21 cellular contexts compared by ENCODE assay signal in genomic region chr12:25924535-25925001, GRCh38. TPM values are rescaled to one million over a fixed set of nuclear protein-coding genes. Genes with fewer than 3 reads are reported as not detected.
DNase-seq lines count a peak whose midpoint lies in the region; ATAC-seq and TF ChIP-seq lines count a peak whose summit lies in the region.
"Had no signal": no experiment of that assay in that cellular context is flagged by ENCODE, and none has a peak within 500 bp of the region (broad histone marks: within the 10 kb centered on the region; RNA-seq: fewer than 3 reads in every experiment).

No MANE protein-coding gene starts in this region.

- H3K18ac ChIP-seq in neuronal stem cell (ENCODE audit: low read length) = peak overlapping the region; percentile 36

- H3K4me1 Mint-ChIP-seq in GM23338 (peaks cover 6% of the 10 kb centered on the region; the same call in 2 of the 3 replicates), endodermal cell (peaks cover 11% of the 10 kb centered on the region)
- H3K4me1 Mint-ChIP-seq: activated CD4-positive, alpha-beta T cell treated with anti-CD3 and anti-CD28 coated beads, Interleukin-2, amount 10 ng/mL, durations not matched to agents 7 days and 5 days had no signal

- H4K8ac ChIP-seq in neuronal stem cell (ENCODE audit: low read depth, low read length) = no peak overlapping the region

- H3K4me3 ChIP-seq in GM23338 = no peak overlapping the region
- no peak overlapping the region for H3K4me3 ChIP-seq in endodermal cell (ENCODE audit: low read length)
- H3K4me3 ChIP-seq in neuronal stem cell (ENCODE audit: low read length in 2 of 2) = no peak overlapping the region
- no peak overlapping the region for H3K4me3 ChIP-seq in gastroesophageal sphincter
- H3K4me3 ChIP-seq: BLaER1, thoracic aorta had no signal

- no peaks in the 10 kb centered on the region for H3K79me1 ChIP-seq in neuronal stem cell (ENCODE audit: low read depth, low read length)

- H3K79me2 ChIP-seq in GM23338 (replicated peaks; ENCODE audit: insufficient read depth) = no peaks in the 10 kb centered on the region

- H2AK5ac ChIP-seq in neuronal stem cell (ENCODE audit: low read depth, low read length) = no peak overlapping the region

- no peaks in the 10 kb centered on the region for H3K36me3 Mint-ChIP-seq in GM23338 (ENCODE audit: low read depth)
- no peaks in the 10 kb centered on the region for H3K36me3 Mint-ChIP-seq in endodermal cell (ENCODE audit: low read depth)

- H4K91ac ChIP-seq in neuronal stem cell (ENCODE audit: low read depth, low read length, poor library complexity) = no peak overlapping the region

- ATAC-seq in GM23338 = peak; percentile 52; the same call in 2 of the 3 replicates
- ATAC-seq in gastroesophageal sphincter = no peak
- ATAC-seq: left colon had no signal

- no peak for DNase-seq in GM23338 (ENCODE audit: low spot score)
- peak; percentile 55 for DNase-seq in NCI-H226
- DNase-seq in endodermal cell = peak; percentile 67
- DNase-seq in neuronal stem cell (ENCODE audit: low spot score) = no peak
- DNase-seq in stimulated activated CD4-positive, alpha-beta T cell treated with anti-CD3 and anti-CD28 coated beads, Interleukin-4, amount 100 ng/mL, for 1 hour = no peak
- DNase-seq in T-helper 9 cell = no peak
- DNase-seq: activated CD4-positive, alpha-beta T cell treated with anti-CD3 and anti-CD28 coated beads, Interleukin-2, amount 10 ng/mL, durations not matched to agents 7 days and 5 days; activated naive CD4-positive, alpha-beta T cell treated with anti-CD3 and anti-CD28 coated beads for 36 hours; DMS 273 treated with DMSO at 0.1 percent for 48 hours; hippocampal formation; left colon; NCI-H1694; NCI-H2227 treated with DMSO at 0.1 percent for 48 hours; SIG-M5; stimulated activated CD4-positive, alpha-beta T cell treated with anti-CD3 and anti-CD28 coated beads, Interleukin-4, amount 100 ng/mL, for 24 hours; stimulated activated CD8-positive, alpha-beta memory T cell treated with anti-CD3 and anti-CD28 coated beads, Interleukin-4, amount 100 ng/mL, for 48 hours had no signal

- H3K27ac ChIP-seq in GM23338 (ENCODE audit: low read depth) = no peak overlapping the region
- no peak overlapping the region for H3K27ac ChIP-seq in endodermal cell (ENCODE audit: low read depth, low read length)
- no peak overlapping the region for H3K27ac ChIP-seq in neuronal stem cell (replicated peaks; ENCODE audit: low read length)
- H3K27ac ChIP-seq in gastroesophageal sphincter = no peak overlapping the region
- H3K27ac ChIP-seq: BLaER1, KMS-11, thoracic aorta had no signal

- TF ChIP-seq EP300 in gastroesophageal sphincter (IDR thresholded peaks at IDR 0.05) = no peak

- 0 out of 2 replicates have a peak overlapping the region, but pooled peaks have one; percentile 4 for H2AFZ ChIP-seq in GM23338
- H2AFZ ChIP-seq in neuronal stem cell (ENCODE audit: low read length) = no peak overlapping the region

- 81 to 88% methylated on average over 6 to 7 of the region's 7 CpGs for WGBS in endodermal cell (ENCODE audit: insufficient coverage in 1 of 2, insufficient read length in 1 of 2), 2 experiments
- WGBS in neuronal stem cell (ENCODE audit: extremely low coverage in 2 of 2, insufficient read length in 2 of 2, insufficient replicate concordance in 1 of 2), 2 donors = no CpG with 5 or more reads among the region's 7 CpGs
- WGBS in gastroesophageal sphincter (ENCODE audit: low coverage in 1 of 2), 2 donors = 57 to 79% methylated on average over 5 to 6 of the region's 7 CpGs

- no peak overlapping the region for H3K9ac ChIP-seq in endodermal cell (ENCODE audit: extremely low read depth, low read length, poor library complexity, severe bottlenecking)
- no peak overlapping the region for H3K9ac ChIP-seq in neuronal stem cell (ENCODE audit: low read depth, low read length, poor library complexity)
- H3K9ac ChIP-seq: BLaER1, KMS-11 had no signal

- H3K4me2 ChIP-seq in GM23338 (no peak overlapping the region), neuronal stem cell (ENCODE audit: insufficient read depth, low read length, poor library complexity, severe bottlenecking) (no peak overlapping the region)
- H3K4me2 ChIP-seq: BLaER1, KMS-11 had no signal

- no peak overlapping the region for H2BK120ac ChIP-seq in neuronal stem cell (ENCODE audit: low read depth, low read length)

- no peaks in the 10 kb centered on the region for H3F3A ChIP-seq in GM23338 (replicated peaks; ENCODE audit: low read depth)

- H3K36me3 ChIP-seq in GM23338 (ENCODE audit: insufficient read depth) (no peaks in the 10 kb centered on the region), endodermal cell (ENCODE audit: control insufficient read depth, insufficient read depth, low read length) (no peaks in the 10 kb centered on the region), neuronal stem cell (replicated peaks in 1 of 2; ENCODE audit: control insufficient read depth in 2 of 2, insufficient read depth in 2 of 2, low read length in 2 of 2) (no peaks in the 10 kb centered on the region), gastroesophageal sphincter (no peaks in the 10 kb centered on the region)
- H3K36me3 ChIP-seq: BLaER1, thoracic aorta had no signal

- TF ChIP-seq CTCF in GM23338 (conservative IDR thresholded peaks at IDR 0.05; ENCODE audit: low read depth in 2 of 2) (no peak), endodermal cell (conservative IDR thresholded peaks at IDR 0.05) (peak; percentile 56), gastroesophageal sphincter (IDR thresholded peaks at IDR 0.05) (no peak)

- no peaks in the 10 kb centered on the region for H3K4me1 ChIP-seq in GM23338 (ENCODE audit: insufficient read depth)
- no peaks in the 10 kb centered on the region for H3K4me1 ChIP-seq in endodermal cell (ENCODE audit: control insufficient read depth, insufficient read depth, low read length)
- H3K4me1 ChIP-seq in neuronal stem cell (ENCODE audit: control insufficient read depth in 2 of 2, insufficient read depth in 1 of 2, low read depth in 1 of 2, low read length in 2 of 2) = peaks cover 0 to 3% of the 10 kb centered on the region in 2 donors
- H3K4me1 ChIP-seq in gastroesophageal sphincter = no peaks in the 10 kb centered on the region
- H3K4me1 ChIP-seq: BLaER1 had no signal

- H3K23ac ChIP-seq in neuronal stem cell (ENCODE audit: low read depth, low read length, poor library complexity) = no peak overlapping the region

- H3K9me3 ChIP-seq in endodermal cell (ENCODE audit: control insufficient read depth, low read length) (no peaks in the 10 kb centered on the region), neuronal stem cell (replicated peaks in 1 of 2; ENCODE audit: control insufficient read depth in 2 of 2, insufficient read depth in 1 of 2, low read depth in 1 of 2, low read length in 2 of 2) (no peaks in the 10 kb centered on the region), gastroesophageal sphincter (no peaks in the 10 kb centered on the region)
- H3K9me3 ChIP-seq: BLaER1, thoracic aorta had no signal

- H2BK15ac ChIP-seq in neuronal stem cell (ENCODE audit: low read length) = no peak overlapping the region

- H2BK12ac ChIP-seq in neuronal stem cell (ENCODE audit: low read length) = no peak overlapping the region

- no peak overlapping the region for H3K14ac ChIP-seq in neuronal stem cell (ENCODE audit: low read length)

- H3K4me3 Mint-ChIP-seq in GM23338 = no peak overlapping the region
- no peak overlapping the region for H3K4me3 Mint-ChIP-seq in endodermal cell
- H3K4me3 Mint-ChIP-seq: activated CD4-positive, alpha-beta T cell treated with anti-CD3 and anti-CD28 coated beads, Interleukin-2, amount 10 ng/mL, durations not matched to agents 7 days and 5 days; activated naive CD4-positive, alpha-beta T cell treated with anti-CD3 and anti-CD28 coated beads for 36 hours; dendritic cell treated with granulocyte-macrophage colony-stimulating factor and Interleukin-4, amounts not matched to agents 40 ng/mL and 50 ng/mL, for 4 days had no signal

- no peaks in the 10 kb centered on the region for H4K20me1 ChIP-seq in GM23338 (replicated peaks; ENCODE audit: insufficient read depth)
- H4K20me1 ChIP-seq: BLaER1 had no signal

- H2BK5ac ChIP-seq in neuronal stem cell (ENCODE audit: low read length) = no peak overlapping the region

- H3K4ac ChIP-seq in neuronal stem cell (ENCODE audit: low read length) = no peak overlapping the region

- H3K27ac Mint-ChIP-seq in GM23338 = peak overlapping the region; percentile 63
- H3K27ac Mint-ChIP-seq in endodermal cell = no peak overlapping the region
- H3K27ac Mint-ChIP-seq: activated CD4-positive, alpha-beta T cell treated with anti-CD3 and anti-CD28 coated beads, Interleukin-2, amount 10 ng/mL, durations not matched to agents 7 days and 5 days; activated naive CD4-positive, alpha-beta T cell treated with anti-CD3 and anti-CD28 coated beads for 36 hours; dendritic cell treated with granulocyte-macrophage colony-stimulating factor and Interleukin-4, amounts not matched to agents 40 ng/mL and 50 ng/mL, for 4 days had no signal

- H3K9me3 Mint-ChIP-seq in GM23338 (no peaks in the 10 kb centered on the region), endodermal cell (no peaks in the 10 kb centered on the region)
- H3K9me3 Mint-ChIP-seq: activated CD4-positive, alpha-beta T cell treated with anti-CD3 and anti-CD28 coated beads, Interleukin-2, amount 10 ng/mL, durations not matched to agents 7 days and 5 days; activated naive CD4-positive, alpha-beta T cell treated with anti-CD3 and anti-CD28 coated beads for 36 hours had no signal

- H3K27me3 Mint-ChIP-seq in GM23338 (ENCODE audit: insufficient read depth, low read depth, poor library complexity) = peaks cover 2% of the 10 kb centered on the region
- no peaks in the 10 kb centered on the region for H3K27me3 Mint-ChIP-seq in endodermal cell (ENCODE audit: insufficient read depth)
- H3K27me3 Mint-ChIP-seq: activated CD4-positive, alpha-beta T cell treated with anti-CD3 and anti-CD28 coated beads, Interleukin-2, amount 10 ng/mL, durations not matched to agents 7 days and 5 days; dendritic cell treated with granulocyte-macrophage colony-stimulating factor and Interleukin-4, amounts not matched to agents 40 ng/mL and 50 ng/mL, for 4 days had no signal

- TF ChIP-seq POLR2A in gastroesophageal sphincter (IDR thresholded peaks at IDR 0.05) = no peak

- H3K27me3 ChIP-seq in GM23338 (ENCODE audit: insufficient read depth) (no peaks in the 10 kb centered on the region), endodermal cell (ENCODE audit: control insufficient read depth, insufficient read depth, low read length, poor library complexity, severe bottlenecking) (no peaks in the 10 kb centered on the region), neuronal stem cell (ENCODE audit: control insufficient read depth in 3 of 3, insufficient read depth in 3 of 3, low read depth in 1 of 3, low read length in 3 of 3) (no peaks in the 10 kb centered on the region), gastroesophageal sphincter (no peaks in the 10 kb centered on the region)
- H3K27me3 ChIP-seq: BLaER1 had no signal

- no peaks in the 10 kb centered on the region for H3K9me2 ChIP-seq in GM23338 (ENCODE audit: insufficient read depth)

RNA-seq across cellular contexts. Expression of gene RASSF8, which starts 33.9 kb away (rescaled TPM):
- total RNA-seq in GM23338 (2014; rRNA removed; shearing (Covaris generic)) = 30.6 and 30.8 TPM in 2 replicates
- polyA plus RNA-seq in GM23338 (2016; fragmentation: Nextera tagmentation; extraction: Ambion mirVana) = 11.5 and 13.4 TPM in 2 replicates
- total RNA-seq in endodermal cell (100 to 1,000 TPM in 1 of 2 donors, 10 to 100 TPM in 1; 87.0 to 183 TPM), gastroesophageal sphincter (100 to 1,000 TPM in 2 of 4 donors, 10 to 100 TPM in 2; 93.2 to 127 (median 111) TPM)
- polyA plus RNA-seq in endodermal cell (2013, experiment 1 of 2) = 29.0 TPM
- polyA plus RNA-seq in endodermal cell (2013, experiment 2 of 2) = 30.8 TPM
- 36.0 TPM for polyA plus RNA-seq in neuronal stem cell (2013, experiment 1 of 2)
- 35.9 TPM for polyA plus RNA-seq in neuronal stem cell (2013, experiment 2 of 2)

Comparison
In these comparisons a context has a peak if more than half of its experiments do, and no peak if none do; other contexts are left out.
1. DNase-seq: peak in NCI-H226 (single experiment) and endodermal cell (single experiment); none in GM23338 (single experiment), neuronal stem cell (single experiment), stimulated activated CD4-positive, alpha-beta T cell treated with anti-CD3 and anti-CD28 coated beads, Interleukin-4, amount 100 ng/mL, for 1 hour (single experiment) and T-helper 9 cell (single experiment).